22 cellular contexts compared by ENCODE assay signal in the genomic region with DNA sequence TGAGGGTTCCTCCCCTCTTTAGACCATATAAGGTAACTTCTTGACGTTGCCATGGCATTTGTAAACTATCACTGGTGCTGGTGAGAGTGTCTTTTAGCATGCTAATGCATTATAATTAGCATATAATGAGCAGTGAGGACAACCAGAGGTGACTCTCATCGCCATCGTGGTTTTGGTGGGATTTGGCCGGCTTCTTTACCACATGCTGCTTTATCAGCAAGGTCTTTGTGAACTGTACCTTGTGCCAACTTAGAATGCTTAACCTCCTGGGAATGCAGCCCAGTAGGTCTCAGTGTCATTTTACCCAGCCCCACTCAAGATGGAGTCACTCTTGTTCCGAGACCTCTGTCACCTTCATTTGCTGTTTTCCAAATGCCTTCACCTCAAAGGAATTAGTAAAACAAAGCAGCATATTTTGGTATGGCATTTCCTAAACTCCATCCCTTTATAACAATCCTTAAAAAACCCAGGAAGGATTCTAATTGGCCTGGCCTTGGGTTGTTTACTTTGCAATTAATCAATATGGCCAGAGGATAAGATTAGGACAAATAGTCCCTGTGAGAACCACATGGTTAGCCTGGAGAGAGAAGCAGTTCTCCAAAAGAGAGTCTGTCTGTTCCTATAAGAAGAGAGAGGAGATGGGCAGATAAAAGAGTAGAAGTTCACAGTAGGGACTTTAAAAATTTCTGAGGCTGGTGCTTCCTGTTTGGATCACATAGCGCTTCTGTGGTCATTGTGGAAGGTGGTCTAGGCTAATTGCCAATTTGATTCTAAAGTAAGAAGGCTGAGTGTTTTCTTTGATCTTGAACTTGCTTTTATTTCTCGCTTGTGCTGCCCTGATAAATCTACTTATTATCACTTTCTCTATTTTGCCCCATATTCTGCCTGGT.
A peak's percentile ranks its signal among the peaks of the same experiment; 100 is the strongest.
DNase-seq lines count a peak whose midpoint lies in the region; ATAC-seq and TF ChIP-seq lines count a peak whose summit lies in the region.
"Had no signal": no experiment of that assay in that cellular context is flagged by ENCODE, and none has a peak within 500 bp of the region (broad histone marks: within the 10 kb centered on the region; RNA-seq: fewer than 3 reads in every experiment).

No MANE protein-coding gene starts in this region.

- H3K9me3 ChIP-seq in Loucy (ENCODE audit: insufficient read depth, low read depth, low read length), result no peaks in the 10 kb centered on the region
- no peaks in the 10 kb centered on the region for H3K9me3 ChIP-seq in uterus
- H3K9me3 ChIP-seq: gastrocnemius medialis, right atrium auricular region had no signal

- 0 out of 2 replicates have a peak overlapping the region, but pooled peaks have one; percentile 18 for H2AFZ ChIP-seq in Loucy (ENCODE audit: low read length)

- H3K36me3 ChIP-seq in Loucy (ENCODE audit: insufficient read depth, low read length) (no peaks in the 10 kb centered on the region), uterus (no peaks in the 10 kb centered on the region)
- H3K36me3 ChIP-seq: gastrocnemius medialis, right atrium auricular region had no signal

- H3K9me2 ChIP-seq in Loucy (replicated peaks; ENCODE audit: low read depth, low read length), result no peaks in the 10 kb centered on the region

- H4K20me1 ChIP-seq in Loucy (ENCODE audit: insufficient read depth, low read length, poor library complexity, severe bottlenecking), result no peaks in the 10 kb centered on the region

- H3K27ac Mint-ChIP-seq in activated T-cell treated with anti-CD3 and anti-CD28 coated beads, Interleukin-2, amount 50 U/mL, for 24 hours, result peak overlapping the region; percentile 70
- H3K27ac Mint-ChIP-seq in naive thymus-derived CD8-positive, alpha-beta T cell, result peak overlapping the region; percentile 2 to 90 (median 74)
- H3K27ac Mint-ChIP-seq: activated naive CD4-positive, alpha-beta T cell treated with anti-CD3 and anti-CD28 coated beads, Interleukin-2, amount 50 U/mL, for 72 hours; IgD-negative memory B cell; type B pancreatic cell had no signal

- no peak overlapping the region for H3K4me3 Mint-ChIP-seq in activated T-cell treated with anti-CD3 and anti-CD28 coated beads, Interleukin-2, amount 50 U/mL, for 24 hours
- H3K4me3 Mint-ChIP-seq in naive thymus-derived CD8-positive, alpha-beta T cell, result peak overlapping the region in 9 of 10 donors; percentile 4 to 63 (median 52)
- H3K4me3 Mint-ChIP-seq: IgD-negative memory B cell, type B pancreatic cell had no signal

- no peaks in the 10 kb centered on the region for H3K27me3 Mint-ChIP-seq in activated T-cell treated with anti-CD3 and anti-CD28 coated beads, Interleukin-2, amount 50 U/mL, for 24 hours
- H3K27me3 Mint-ChIP-seq in naive thymus-derived CD8-positive, alpha-beta T cell, result no peaks in the 10 kb centered on the region
- H3K27me3 Mint-ChIP-seq: IgD-negative memory B cell had no signal

- H3K9ac ChIP-seq in Loucy (ENCODE audit: low read depth, low read length, poor library complexity, severe bottlenecking), result peak overlapping the region; percentile 11

- H3K4me1 Mint-ChIP-seq in activated T-cell treated with anti-CD3 and anti-CD28 coated beads, Interleukin-2, amount 50 U/mL, for 24 hours (ENCODE audit: low read depth), result peaks cover 61% of the 10 kb centered on the region
- H3K4me1 Mint-ChIP-seq in naive thymus-derived CD8-positive, alpha-beta T cell, result peaks cover 51 to 72% (median 67%) of the 10 kb centered on the region in 4 donors

- no peak for TF ChIP-seq POLR2A in uterus (IDR thresholded peaks at IDR 0.05)

- ATAC-seq in naive thymus-derived CD8-positive, alpha-beta T cell, result peak in 1 of 2 donors; percentile 13
- ATAC-seq: activated naive CD4-positive, alpha-beta T cell treated with anti-CD3 and anti-CD28 coated beads, Interleukin-2, amount 50 U/mL, for 72 hours; gastrocnemius medialis; HCT116 had no signal

- H3K27me3 ChIP-seq in Loucy (ENCODE audit: insufficient read depth, low read length, poor library complexity, severe bottlenecking) (no peaks in the 10 kb centered on the region), uterus (no peaks in the 10 kb centered on the region)
- H3K27me3 ChIP-seq: gastrocnemius medialis, right atrium auricular region had no signal

- H3K4me3 ChIP-seq in Loucy (ENCODE audit: low read length, poor library complexity, severe bottlenecking) (peak overlapping the region; percentile 50), uterus (no peak overlapping the region)
- H3K4me3 ChIP-seq: gastrocnemius medialis, right atrium auricular region had no signal

- H3K27ac ChIP-seq in uterus, result no peak overlapping the region
- H3K27ac ChIP-seq: gastrocnemius medialis, right atrium auricular region had no signal

- H3F3A ChIP-seq in Loucy (ENCODE audit: low read depth), result peaks cover 5% of the 10 kb centered on the region; the same call in 1 of the 2 replicates

- POLR2A ChIA-PET in naive thymus-derived CD8-positive, alpha-beta T cell (lab: Charles Lee), result interaction anchor here (1.6 kb wide), 1 partner anchor 19 kb away, joined by 5 read pairs; no protein-coding TSS in a partner anchor

- H3K4me1 ChIP-seq in Loucy (ENCODE audit: insufficient read depth, low read length, poor library complexity, severe bottlenecking), result peaks cover 34% of the 10 kb centered on the region
- H3K4me1 ChIP-seq in uterus, result no peaks in the 10 kb centered on the region
- H3K4me1 ChIP-seq: gastrocnemius medialis, right atrium auricular region had no signal

- H3K9me3 Mint-ChIP-seq in activated T-cell treated with anti-CD3 and anti-CD28 coated beads, Interleukin-2, amount 50 U/mL, for 24 hours, result no peaks in the 10 kb centered on the region
- H3K9me3 Mint-ChIP-seq in naive thymus-derived CD8-positive, alpha-beta T cell, result peaks cover 0 to 2% (median 0%) of the 10 kb centered on the region in 9 donors
- H3K9me3 Mint-ChIP-seq: IgD-negative memory B cell, type B pancreatic cell had no signal

- H3K4me2 ChIP-seq in Loucy (ENCODE audit: low read depth, low read length, poor library complexity, severe bottlenecking), result peak overlapping the region; percentile 59

- intact Hi-C loops in uterus (cut with DNase I; ENCODE audit: low total_unique reads), result no loop called here

- no peaks in the 10 kb centered on the region for H3K36me3 Mint-ChIP-seq in activated T-cell treated with anti-CD3 and anti-CD28 coated beads, Interleukin-2, amount 50 U/mL, for 24 hours (ENCODE audit: low read depth)
- peaks cover 0 to 2% (median 0%) of the 10 kb centered on the region in 3 donors for H3K36me3 Mint-ChIP-seq in naive thymus-derived CD8-positive, alpha-beta T cell
- H3K36me3 Mint-ChIP-seq: IgD-negative memory B cell, type B pancreatic cell had no signal

- H3K79me2 ChIP-seq in Loucy (ENCODE audit: insufficient read depth, low read length), result no peaks in the 10 kb centered on the region

- no peak for DNase-seq in activated T-cell treated with anti-CD3 and anti-CD28 coated beads, Interleukin-2, amount 50 U/mL, for 24 hours
- no peak for DNase-seq in activated T-cell treated with anti-CD3 and anti-CD28 coated beads, Interleukin-2, amount 50 U/mL, for 48 hours
- DNase-seq in astrocyte of the hippocampus (ENCODE audit: low read depth, low spot score) (peak; percentile 83), uterus (no peak), DMS153 treated with DMSO at 0.1 percent for 48 hours (lab: John Stamatoyannopoulos, UW; ENCODE audit: unreplicated experiment) (no peak), HCEC 1CT (no peak)
- DNase-seq in naive thymus-derived CD8-positive, alpha-beta T cell, result peak in 3 of 10 donors; percentile 17 to 21 (median 17)
- DNase-seq: activated CD4-positive, CD25-positive, alpha-beta regulatory T cell; activated CD8-positive, alpha-beta memory T cell treated with anti-CD3 and anti-CD28 coated beads, Interleukin-2, amount 50 U/mL, for 48 hours; Calu3; gastrocnemius medialis; NCI-H2081; NCI-H524 treated with DMSO at 0.1 percent for 48 hours; nucleus accumbens; SHP77 treated with DMSO at 0.1 percent for 48 hours; stimulated activated naive CD4-positive, alpha-beta T cell treated with Interleukin-2 at 50 U/mL for 16 hours had no signal

- TF ChIP-seq CTCF in Loucy (conservative IDR thresholded peaks at IDR 0.05; ENCODE audit: low read length) (no peak), uterus (IDR thresholded peaks at IDR 0.05) (no peak)
